In the genomic region with DNA sequence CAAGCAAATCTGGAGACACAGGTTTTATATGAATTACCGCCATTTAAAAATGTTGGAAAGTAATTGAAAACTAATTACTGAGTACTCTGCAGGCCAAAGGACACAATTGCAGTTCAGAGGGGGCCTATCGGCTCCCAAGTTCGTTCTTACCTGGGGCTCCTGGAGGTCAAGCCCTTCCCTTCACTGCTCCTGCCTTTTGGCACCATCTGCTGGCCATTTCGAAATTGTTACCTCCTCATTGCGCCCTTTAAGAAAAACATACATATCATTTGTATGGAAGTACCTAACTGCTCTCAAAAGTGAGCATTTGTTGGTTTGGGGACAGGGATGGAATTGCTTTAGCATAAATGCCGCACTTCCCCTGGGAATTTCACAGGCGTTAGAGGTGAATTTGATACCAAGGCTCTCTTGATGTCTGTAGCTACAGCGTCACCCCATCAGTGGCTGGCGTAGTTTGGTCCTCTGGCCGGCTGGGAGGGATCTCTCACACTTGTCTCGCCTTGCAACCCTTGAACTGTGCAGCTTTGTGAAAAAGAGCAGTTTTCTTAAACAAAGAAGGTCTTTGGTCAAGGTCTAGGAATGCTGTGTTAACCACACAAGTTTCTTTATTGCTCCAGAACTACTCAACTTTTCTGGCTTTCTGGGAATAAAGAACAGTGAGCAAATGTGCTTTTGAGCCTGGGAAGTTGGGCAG, we compare ENCODE assay signal across 9 cellular contexts.
DNase-seq lines count a peak whose midpoint lies in the region; ATAC-seq, FAIRE-seq and TF ChIP-seq lines count a peak whose summit lies in the region.
"Had no signal": no experiment of that assay in that cellular context is flagged by ENCODE, and none has a peak within 500 bp of the region (broad histone marks: within the 10 kb centered on the region; RNA-seq: fewer than 3 reads in every experiment).

No MANE protein-coding gene starts in this region.

- H3K4me1 ChIP-seq in DOHH2 (ENCODE audit: control insufficient read depth, low read length): peaks cover 7% of the 10 kb centered on the region

- H3F3A ChIP-seq in DOHH2 (ENCODE audit: control insufficient read depth, insufficient read depth): no peaks in the 10 kb centered on the region
- no peaks in the 10 kb centered on the region for H3F3A ChIP-seq in SU-DHL-6 (ENCODE audit: insufficient read depth)

- TF ChIP-seq CTCF in DOHH2 (IDR thresholded peaks at IDR 0.05; ENCODE audit: low read depth, low read length, poor library complexity, severe bottlenecking) (peak; percentile 71), SU-DHL-6 (IDR thresholded peaks at IDR 0.05; ENCODE audit: insufficient read depth, low read length, poor library complexity, severe bottlenecking) (peak; percentile 44)

- H3K9ac ChIP-seq in SU-DHL-6 (ENCODE audit: low read length): no peak overlapping the region

- H3K36me3 ChIP-seq in DOHH2 (ENCODE audit: control insufficient read depth, low read length) (no peaks in the 10 kb centered on the region), SU-DHL-6 (ENCODE audit: low read length) (no peaks in the 10 kb centered on the region)

- FAIRE-seq in HTR-8/SVneo (lab: Jason Lieb, UNC): peak; percentile 51

- DNase-seq in GM19238 (ENCODE audit: insufficient read length, low spot score): peak; percentile 20
- DNase-seq in HTR-8/SVneo (ENCODE audit: insufficient read length, low spot score): peak; percentile 40
- DNase-seq in fibroblast of peridontal ligament (ENCODE audit: extremely low read depth): peak; percentile 76
- no peak for DNase-seq in sciatic nerve (ENCODE audit: low spot score)
- DNase-seq in CD1c-positive myeloid dendritic cell (ENCODE audit: extremely low spot score): no peak
- DNase-seq in cortex of kidney (lab: John Stamatoyannopoulos, UW): no peak

- intact Hi-C loops in sciatic nerve (cut with DNase I): no loop called here

- H3K27me3 ChIP-seq in DOHH2 (ENCODE audit: control insufficient read depth, low read length) (peaks cover 12% of the 10 kb centered on the region; the same call in 1 of the 2 replicates), SU-DHL-6 (ENCODE audit: low read length) (no peaks in the 10 kb centered on the region)

- no peaks in the 10 kb centered on the region for H3K79me2 ChIP-seq in DOHH2 (ENCODE audit: control insufficient read depth, low read length)
- no peaks in the 10 kb centered on the region for H3K79me2 ChIP-seq in SU-DHL-6 (ENCODE audit: insufficient read depth, low read length)

- H3K9me3 ChIP-seq in DOHH2 (ENCODE audit: control insufficient read depth, insufficient read depth, low read length) (no peaks in the 10 kb centered on the region), SU-DHL-6 (ENCODE audit: insufficient read depth, low read length) (no peaks in the 10 kb centered on the region)

- H3K27ac ChIP-seq in DOHH2 (ENCODE audit: low read depth, low read length) (no peak overlapping the region), SU-DHL-6 (ENCODE audit: low read depth, low read length) (no peak overlapping the region)
- H3K27ac ChIP-seq: skin epidermis had no signal

- H3K4me2 ChIP-seq in DOHH2 (ENCODE audit: low read length): no peak overlapping the region
- H3K4me2 ChIP-seq in SU-DHL-6 (ENCODE audit: low read depth, low read length, poor library complexity, severe bottlenecking): no peak overlapping the region

- H4K20me1 ChIP-seq in DOHH2 (ENCODE audit: control insufficient read depth, insufficient read depth, low read depth, low read length) (no peaks in the 10 kb centered on the region), SU-DHL-6 (ENCODE audit: low read depth, low read length) (no peaks in the 10 kb centered on the region)

- ATAC-seq in sciatic nerve: peak; percentile 88

- H2AFZ ChIP-seq in SU-DHL-6 (ENCODE audit: low read depth, low read length, severe bottlenecking): no peak overlapping the region

- no peak overlapping the region for H3K4me3 ChIP-seq in DOHH2 (ENCODE audit: low read length)
- no peak overlapping the region for H3K4me3 ChIP-seq in SU-DHL-6 (ENCODE audit: insufficient read depth, low read length, poor library complexity, severe bottlenecking)
- H3K4me3 ChIP-seq: skin epidermis had no signal

- H3K9me2 ChIP-seq in DOHH2 (replicated peaks; ENCODE audit: control insufficient read depth, low read length): no peaks in the 10 kb centered on the region
- H3K9me2 ChIP-seq in SU-DHL-6 (replicated peaks; ENCODE audit: insufficient read depth, low read length): no peaks in the 10 kb centered on the region

Comparison
In these comparisons a context has a peak if more than half of its experiments do, and no peak if none do; other contexts are left out.
1. DNase-seq: peak in GM19238 (single experiment), HTR-8/SVneo (single experiment) and fibroblast of peridontal ligament (single experiment); none in sciatic nerve (single experiment), CD1c-positive myeloid dendritic cell (single experiment) and cortex of kidney (single experiment).